Comparison of ENCODE assay signal across 10 cellular contexts in genomic region chr16:592518-593306, GRCh38. TPM values are rescaled to one million over a fixed set of nuclear protein-coding genes. Genes with fewer than 3 reads are reported as not detected.
DNase-seq lines count a peak whose midpoint lies in the region; ATAC-seq and TF ChIP-seq lines count a peak whose summit lies in the region.
"Had no signal": no experiment of that assay in that cellular context is flagged by ENCODE, and none has a peak within 500 bp of the region (broad histone marks: within the 10 kb centered on the region; RNA-seq: fewer than 3 reads in every experiment).

No MANE protein-coding gene starts in this region.

- peaks cover 14 to 23% of the 10 kb centered on the region in 2 donors for H3K36me3 Mint-ChIP-seq in stimulated activated naive B cell treated with anti-CD40 and anti-IgM and Interleukin-4, amounts not matched to agents 10 μg/mL and 1 μg/mL and 100 μg/mL, for 72 hours
- peaks cover 17% of the 10 kb centered on the region for H3K36me3 Mint-ChIP-seq in CD4-positive, alpha-beta T cell (ENCODE audit: low read depth)

- H3K9me3 Mint-ChIP-seq in stimulated activated naive B cell treated with anti-CD40 and anti-IgM and Interleukin-4, amounts not matched to agents 10 μg/mL and 1 μg/mL and 100 μg/mL, for 72 hours: no peaks in the 10 kb centered on the region
- no peaks in the 10 kb centered on the region for H3K9me3 Mint-ChIP-seq in CD4-positive, alpha-beta T cell
- H3K9me3 Mint-ChIP-seq: neural progenitor cell had no signal

- in situ Hi-C loops in gastrocnemius medialis (cut with MboI; ENCODE audit: low sequenced_read_pairs in 4 of 4): no loop called here

- H3K36me3 ChIP-seq in esophagus squamous epithelium: peaks cover 0 to 16% (median 0%) of the 10 kb centered on the region in 3 donors
- no peaks in the 10 kb centered on the region for H3K36me3 ChIP-seq in gastrocnemius medialis
- no peaks in the 10 kb centered on the region for H3K36me3 ChIP-seq in effector memory CD4-positive, alpha-beta T cell (ENCODE audit: control insufficient read depth, insufficient read depth, low read length)
- H3K36me3 ChIP-seq: HAP-1, neural progenitor cell had no signal

- CTCF ChIA-PET in CD4-positive, alpha-beta T cell (lab: Charles Lee): no interaction called here

- H3K27ac ChIP-seq in HL-60 (replicated peaks) (peak overlapping the region; percentile 91), esophagus squamous epithelium (peak overlapping the region; percentile 76 to 95 (median 88)), gastrocnemius medialis (peak overlapping the region; percentile 87 to 97 (median 95))
- H3K27ac ChIP-seq in CD4-positive, alpha-beta T cell (ENCODE audit: low read depth, low read length): no peak overlapping the region
- no peak overlapping the region for H3K27ac ChIP-seq in effector memory CD4-positive, alpha-beta T cell (ENCODE audit: insufficient read depth, low read length, poor library complexity, severe bottlenecking)
- H3K27ac ChIP-seq: neural progenitor cell had no signal

- H3K4me1 ChIP-seq in esophagus squamous epithelium (peaks cover 55 to 76% (median 60%) of the 10 kb centered on the region in 3 donors), gastrocnemius medialis (peaks cover 56 to 57% of the 10 kb centered on the region in 2 donors)
- H3K4me1 ChIP-seq in effector memory CD4-positive, alpha-beta T cell (ENCODE audit: control insufficient read depth, insufficient read depth, low read length, poor library complexity, severe bottlenecking): peaks cover 19% of the 10 kb centered on the region

- no peak for TF ChIP-seq POLR2A in esophagus squamous epithelium (IDR thresholded peaks at IDR 0.05)
- peak; percentile 52 to 61 for TF ChIP-seq POLR2A in gastrocnemius medialis (IDR thresholded peaks at IDR 0.05)

- no peaks in the 10 kb centered on the region for H3K9me3 ChIP-seq in esophagus squamous epithelium
- H3K9me3 ChIP-seq in gastrocnemius medialis: no peaks in the 10 kb centered on the region
- H3K9me3 ChIP-seq in CD4-positive, alpha-beta T cell (ENCODE audit: control insufficient read depth, low read length): no peaks in the 10 kb centered on the region
- no peaks in the 10 kb centered on the region for H3K9me3 ChIP-seq in effector memory CD4-positive, alpha-beta T cell (ENCODE audit: control insufficient read depth, low read length)
- H3K9me3 ChIP-seq: HAP-1 had no signal

- POLR2A ChIA-PET in CD4-positive, alpha-beta T cell (lab: Charles Lee): interaction anchor here (1.8 kb wide), 1 partner anchor 44 kb away, joined by 7 read pairs; the partner anchor contains the start of gene METTL26

- H3K4me3 ChIP-seq in HL-60 (replicated peaks; ENCODE audit: insufficient read depth, low read length) (peak overlapping the region; percentile 27), esophagus squamous epithelium (peak overlapping the region in 3 of 4 donors; percentile 71 to 92 (median 80)), gastrocnemius medialis (peak overlapping the region; percentile 30 to 80 (median 34))
- H3K4me3 ChIP-seq in effector memory CD4-positive, alpha-beta T cell (ENCODE audit: insufficient read depth, low read depth, low read length, poor library complexity, severe bottlenecking): no peak overlapping the region
- H3K4me3 ChIP-seq: HAP-1, neural progenitor cell had no signal

- H3K4me1 Mint-ChIP-seq in stimulated activated naive B cell treated with anti-CD40 and anti-IgM and Interleukin-4, amounts not matched to agents 10 μg/mL and 1 μg/mL and 100 μg/mL, for 72 hours: peaks cover 27 to 61% of the 10 kb centered on the region in 2 donors
- peaks cover 16% of the 10 kb centered on the region for H3K4me1 Mint-ChIP-seq in CD4-positive, alpha-beta T cell (ENCODE audit: low read depth)

- H3K27me3 Mint-ChIP-seq in stimulated activated naive B cell treated with anti-CD40 and anti-IgM and Interleukin-4, amounts not matched to agents 10 μg/mL and 1 μg/mL and 100 μg/mL, for 72 hours: no peaks in the 10 kb centered on the region
- H3K27me3 Mint-ChIP-seq in CD4-positive, alpha-beta T cell: no peaks in the 10 kb centered on the region

- H3K27me3 ChIP-seq in HL-60 (ENCODE audit: insufficient read depth, poor library complexity, severe bottlenecking) (no peaks in the 10 kb centered on the region), esophagus squamous epithelium (no peaks in the 10 kb centered on the region), gastrocnemius medialis (no peaks in the 10 kb centered on the region)
- no peaks in the 10 kb centered on the region for H3K27me3 ChIP-seq in CD4-positive, alpha-beta T cell (ENCODE audit: control insufficient read depth, insufficient read depth, low read length)
- no peaks in the 10 kb centered on the region for H3K27me3 ChIP-seq in effector memory CD4-positive, alpha-beta T cell (replicated peaks; ENCODE audit: control insufficient read depth, insufficient read depth, low read length, poor library complexity, severe bottlenecking)

- ATAC-seq in gastrocnemius medialis (peak; percentile 36 to 42), HG03457 (IDR thresholded peaks at IDR 0.05; ENCODE audit: unreplicated experiment) (no peak)
- no peak for ATAC-seq in stimulated activated naive B cell treated with anti-CD40 and anti-IgM and Interleukin-4, amounts not matched to agents 10 μg/mL and 1 μg/mL and 100 μg/mL, for 72 hours (replicated peaks)
- no peak for ATAC-seq in CD4-positive, alpha-beta T cell (ENCODE audit: poor library complexity)

- DNase-seq in HL-60 (ENCODE audit: low read depth in 1 of 2, low spot score in 1 of 2) (peak; percentile 98 to 100), NCI-H526 (lab: John Stamatoyannopoulos, UW) (peak; percentile 76 to 91), esophagus squamous epithelium (lab: John Stamatoyannopoulos, UW) (no peak), gastrocnemius medialis (peak; percentile 85 to 92)
- DNase-seq in stimulated activated naive B cell treated with anti-CD40 and anti-IgM and Interleukin-4, amounts not matched to agents 10 μg/mL and 1 μg/mL and 100 μg/mL, for 72 hours: no peak
- DNase-seq in CD4-positive, alpha-beta T cell: no peak
- DNase-seq in effector memory CD4-positive, alpha-beta T cell: no peak

- TF ChIP-seq CTCF in HL-60 (IDR thresholded peaks at IDR 0.05; ENCODE audit: insufficient read depth, low read length): peak; percentile 39
- TF ChIP-seq CTCF in esophagus squamous epithelium (IDR thresholded peaks at IDR 0.05): peak in 5 of 6 experiments; percentile 11 to 74 (median 39)
- TF ChIP-seq CTCF in gastrocnemius medialis (IDR thresholded peaks at IDR 0.05 in 4 of 5, conservative IDR thresholded peaks at IDR 0.05 in 1 of 5): peak in 4 of 5 experiments; percentile 20 to 58 (median 38)
- TF ChIP-seq CTCF in CD4-positive, alpha-beta T cell (IDR thresholded peaks at IDR 0.05): no peak

- no peak overlapping the region for H3K4me3 Mint-ChIP-seq in stimulated activated naive B cell treated with anti-CD40 and anti-IgM and Interleukin-4, amounts not matched to agents 10 μg/mL and 1 μg/mL and 100 μg/mL, for 72 hours
- no peak overlapping the region for H3K4me3 Mint-ChIP-seq in CD4-positive, alpha-beta T cell

- no peak overlapping the region for H3K27ac Mint-ChIP-seq in stimulated activated naive B cell treated with anti-CD40 and anti-IgM and Interleukin-4, amounts not matched to agents 10 μg/mL and 1 μg/mL and 100 μg/mL, for 72 hours
- no peak overlapping the region for H3K27ac Mint-ChIP-seq in CD4-positive, alpha-beta T cell
- H3K27ac Mint-ChIP-seq: neural progenitor cell had no signal

- 42 to 44% methylated on average over 18 to 20 of the region's 24 CpGs for WGBS in esophagus squamous epithelium, 2 donors

- intact Hi-C loops in esophagus squamous epithelium (cut with DNase I) (no loop called here), gastrocnemius medialis (cut with DNase I; ENCODE audit: low total_unique reads) (no loop called here)
- intact Hi-C loops in CD4-positive, alpha-beta T cell (cut with DNase I, micrococcal nuclease): loop anchor here in 1 of 2 experiments (5.0 kb wide), 1 partner anchor 70 kb away; no protein-coding TSS in a partner anchor

RNA-seq across cellular contexts. Expression of gene RAB40C, which starts 2.8 kb away (rescaled TPM):
- total RNA-seq in esophagus squamous epithelium: 10 to 100 TPM; 14.2 to 31.4 (median 20.3) TPM
- total RNA-seq in gastrocnemius medialis: 10 to 100 TPM; 15.6 to 29.3 (median 21.4) TPM
- 1 to 10 TPM; 8.9 to 9.5 TPM for total RNA-seq in CD4-positive, alpha-beta T cell

RNA-seq across cellular contexts. Expression of gene PIGQ, which starts 22.9 kb away (rescaled TPM):
- total RNA-seq in esophagus squamous epithelium (10 to 100 TPM; 15.9 to 24.0 (median 20.4) TPM), gastrocnemius medialis (10 to 100 TPM; 22.2 to 47.3 (median 38.5) TPM)
- 10 to 100 TPM; 22.8 to 27.0 TPM for total RNA-seq in CD4-positive, alpha-beta T cell

RNA-seq across cellular contexts. Expression of gene NHLRC4, which starts 25.9 kb away (rescaled TPM):
- under 1 TPM in 3 of 4 donors, not detected in 1; 0.09 to 0.95 (median 0.59) TPM for total RNA-seq in esophagus squamous epithelium
- under 1 TPM; 0.42 to 0.56 (median 0.48) TPM for total RNA-seq in gastrocnemius medialis
- total RNA-seq in CD4-positive, alpha-beta T cell: under 1 TPM; 0.45 to 0.55 TPM

RNA-seq across cellular contexts. Expression of gene PRR35, which starts 32.5 kb away (rescaled TPM):
- not detected for total RNA-seq in esophagus squamous epithelium
- total RNA-seq in gastrocnemius medialis: not detected
- not detected for total RNA-seq in CD4-positive, alpha-beta T cell

RNA-seq across cellular contexts. Expression of gene WFIKKN1, which starts 38.1 kb away (rescaled TPM):
- 1 to 10 TPM in 1 of 4 donors, under 1 TPM in 3; under 0.01 to 1.8 (median 0.29) TPM for total RNA-seq in esophagus squamous epithelium
- 1 to 10 TPM in 3 of 4 donors, under 1 TPM in 1; 0.12 to 3.2 (median 1.3) TPM for total RNA-seq in gastrocnemius medialis
- total RNA-seq in CD4-positive, alpha-beta T cell: under 1 TPM; 0.64 to 0.99 TPM

Comparison
In these comparisons a context has a peak if more than half of its experiments do, and no peak if none do; other contexts are left out.
1. DNase-seq: peak in HL-60 (2 of 2), NCI-H526 (2 of 2) and gastrocnemius medialis (2 of 2); none in esophagus squamous epithelium (single experiment), stimulated activated naive B cell treated with anti-CD40 and anti-IgM and Interleukin-4, amounts not matched to agents 10 μg/mL and 1 μg/mL and 100 μg/mL, for 72 hours (single experiment), CD4-positive, alpha-beta T cell (0 of 10) and effector memory CD4-positive, alpha-beta T cell (0 of 3).
2. H3K27ac ChIP-seq: peak in HL-60 (single experiment), esophagus squamous epithelium (4 of 4) and gastrocnemius medialis (4 of 4); none in CD4-positive, alpha-beta T cell (single experiment) and effector memory CD4-positive, alpha-beta T cell (single experiment).
3. POLR2A ChIP-seq: peak in gastrocnemius medialis (2 of 2); none in esophagus squamous epithelium (0 of 4).
4. ATAC-seq: peak in gastrocnemius medialis (2 of 2); none in HG03457 (single experiment), stimulated activated naive B cell treated with anti-CD40 and anti-IgM and Interleukin-4, amounts not matched to agents 10 μg/mL and 1 μg/mL and 100 μg/mL, for 72 hours (0 of 2) and CD4-positive, alpha-beta T cell (single experiment).